9 cellular contexts compared by ENCODE assay signal in genomic region chr22:26590525-26590858, GRCh38. TPM values are rescaled to one million over a fixed set of nuclear protein-coding genes. Genes with fewer than 3 reads are reported as not detected.
A peak's percentile ranks its signal among the peaks of the same experiment; 100 is the strongest.
DNase-seq lines count a peak whose midpoint lies in the region; ATAC-seq and TF ChIP-seq lines count a peak whose summit lies in the region.
"Had no signal": no experiment of that assay in that cellular context is flagged by ENCODE, and none has a peak within 500 bp of the region (broad histone marks: within the 10 kb centered on the region; RNA-seq: fewer than 3 reads in every experiment).

No MANE protein-coding gene starts in this region.

- H2AK5ac ChIP-seq in trophoblast cell (ENCODE audit: low read length), result no peak overlapping the region

- no peak overlapping the region for H3K23ac ChIP-seq in trophoblast cell (ENCODE audit: low read length)

- WGBS in trophoblast cell (ENCODE audit: extremely low coverage, insufficient coverage, insufficient read length), result no CpG with 5 or more reads among the region's 5 CpGs

- H3K4me3 ChIP-seq in GM12875 (ENCODE audit: low read depth, low read length) (peak overlapping the region; percentile 96), fibroblast of mammary gland (ENCODE audit: control insufficient read depth, low read depth, low read length) (peak overlapping the region; percentile 67), trophoblast cell (ENCODE audit: low read depth, low read length) (no peak overlapping the region)

- TF ChIP-seq CTCF in GM12875 (IDR thresholded peaks at IDR 0.05; ENCODE audit: borderline replicate concordance, insufficient read depth, low read depth, low read length), result no peak
- no peak for TF ChIP-seq CTCF in fibroblast of mammary gland (conservative IDR thresholded peaks at IDR 0.05; ENCODE audit: control insufficient read depth, insufficient read depth, low read depth, low read length)

- no peaks in the 10 kb centered on the region for H3K9me3 ChIP-seq in trophoblast cell (ENCODE audit: insufficient read depth, low read depth, low read length)

- no peak overlapping the region for H2BK5ac ChIP-seq in trophoblast cell (ENCODE audit: low read depth, low read length, poor library complexity)

- no peak overlapping the region for H3K18ac ChIP-seq in trophoblast cell (ENCODE audit: low read length)

- ATAC-seq in SK-N-SH treated with all-trans-retinoic acid at 6 μM for 48 hours (peak; percentile 39), HG02763 (IDR thresholded peaks at IDR 0.05; ENCODE audit: unreplicated experiment) (no peak)

- no peaks in the 10 kb centered on the region for H3K27me3 ChIP-seq in trophoblast cell (ENCODE audit: insufficient read depth, low read length)

- DNase-seq in fibroblast of mammary gland (ENCODE audit: low read depth), result peak; percentile 13
- DNase-seq in trophoblast cell, result peak in 1 of 2 donors; percentile 45
- no peak for DNase-seq in HT-29 (ENCODE audit: low spot score)
- DNase-seq in ureter (ENCODE audit: low spot score), result no peak
- DNase-seq in stimulated activated CD4-positive, alpha-beta T cell treated with anti-CD3 and anti-CD28 coated beads, Interleukin-15, amount 100 ng/mL, for 24 hours, result no peak

- H4K91ac ChIP-seq in trophoblast cell (ENCODE audit: low read depth, low read length), result no peak overlapping the region

- H3K14ac ChIP-seq in trophoblast cell (ENCODE audit: low read length), result no peak overlapping the region

- no peak overlapping the region for H3K4ac ChIP-seq in trophoblast cell (ENCODE audit: low read depth, low read length)

- H3K79me2 ChIP-seq in trophoblast cell (ENCODE audit: control insufficient read depth, insufficient read depth, low read length, poor library complexity), result peaks cover 9% of the 10 kb centered on the region

- no peak overlapping the region for H4K12ac ChIP-seq in trophoblast cell (ENCODE audit: low read depth, low read length)

- H3K27ac ChIP-seq in trophoblast cell (ENCODE audit: low read depth, low read length), result no peak overlapping the region

- peak overlapping the region; percentile 59 for H4K8ac ChIP-seq in trophoblast cell (ENCODE audit: low read depth, low read length)

- H3K9ac ChIP-seq in trophoblast cell (ENCODE audit: low read length), result no peak overlapping the region

- peaks cover 0 to 3% of the 10 kb centered on the region in 2 experiments for H3K36me3 ChIP-seq in trophoblast cell (ENCODE audit: control insufficient read depth in 1 of 2, insufficient read depth in 2 of 2, low read length in 2 of 2)

- H2AFZ ChIP-seq in trophoblast cell (ENCODE audit: insufficient read depth, low read length, poor library complexity), result peak overlapping the region; percentile 95

- H3K4me1 ChIP-seq in trophoblast cell (ENCODE audit: control insufficient read depth in 1 of 2, insufficient read depth in 2 of 2, low read length in 2 of 2), result peaks cover 0 to 6% of the 10 kb centered on the region in 2 experiments

- peaks cover 7% of the 10 kb centered on the region for H3K79me1 ChIP-seq in trophoblast cell (ENCODE audit: low read length)

- peak overlapping the region; percentile 61 for H3K4me2 ChIP-seq in trophoblast cell (ENCODE audit: low read length)

- no peak overlapping the region for H2BK120ac ChIP-seq in trophoblast cell (ENCODE audit: insufficient read depth, low read length, poor library complexity)

- no peak overlapping the region for H2BK12ac ChIP-seq in trophoblast cell (ENCODE audit: low read length)

TF ChIP-seq in SK-N-SH treated with all-trans-retinoic acid at 6 μM for 48 hours, 23 proteins besides CTCF, POLR2A, EP300 and RAD21:
- TF ChIP-seq CSDC2 (CRISPR knock-in tag; IDR thresholded peaks at IDR 0.05) (no peak), ARNTL (CRISPR knock-in tag; IDR thresholded peaks at IDR 0.05; ENCODE audit: borderline replicate concordance, low read depth) (no peak), PPARA (CRISPR knock-in tag; IDR thresholded peaks at IDR 0.05; ENCODE audit: borderline replicate concordance) (no peak), TSHZ2 (CRISPR knock-in tag; IDR thresholded peaks at IDR 0.05) (no peak), ZNF8 (CRISPR knock-in tag; IDR thresholded peaks at IDR 0.05) (no peak), ZNF565 (CRISPR knock-in tag; conservative IDR thresholded peaks at IDR 0.05; ENCODE audit: low read depth) (no peak)
- TF ChIP-seq, protein P1, sequence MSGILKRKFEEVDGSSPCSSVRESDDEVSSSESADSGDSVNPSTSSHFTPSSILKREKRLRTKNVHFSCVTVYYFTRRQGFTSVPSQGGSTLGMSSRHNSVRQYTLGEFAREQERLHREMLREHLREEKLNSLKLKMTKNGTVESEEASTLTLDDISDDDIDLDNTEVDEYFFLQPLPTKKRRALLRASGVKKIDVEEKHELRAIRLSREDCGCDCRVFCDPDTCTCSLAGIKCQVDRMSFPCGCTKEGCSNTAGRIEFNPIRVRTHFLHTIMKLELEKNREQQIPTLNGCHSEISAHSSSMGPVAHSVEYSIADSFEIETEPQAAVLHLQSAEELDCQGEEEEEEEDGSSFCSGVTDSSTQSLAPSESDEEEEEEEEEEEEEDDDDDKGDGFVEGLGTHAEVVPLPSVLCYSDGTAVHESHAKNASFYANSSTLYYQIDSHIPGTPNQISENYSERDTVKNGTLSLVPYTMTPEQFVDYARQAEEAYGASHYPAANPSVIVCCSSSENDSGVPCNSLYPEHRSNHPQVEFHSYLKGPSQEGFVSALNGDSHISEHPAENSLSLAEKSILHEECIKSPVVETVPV (CRISPR knock-in tag; IDR thresholded peaks at IDR 0.05), result no peak

RNA-seq across cellular contexts. Expression of gene TPST2, which starts 0.6 kb away (rescaled TPM):
- 19.1 and 19.8 TPM in 2 replicates for polyA plus RNA-seq in trophoblast cell (2013)
- total RNA-seq in HT-29 (2014; rRNA removed; shearing (Covaris generic)), result 13.4 and 24.2 TPM in 2 replicates
- total RNA-seq in ureter, result 49.1 TPM

RNA-seq across cellular contexts. Expression of gene CRYBB1, which starts 27.3 kb away (rescaled TPM):
- polyA plus RNA-seq in trophoblast cell (2013), result not detected in 2 replicates
- not detected in 2 replicates for total RNA-seq in HT-29 (2014; rRNA removed; shearing (Covaris generic))
- total RNA-seq in ureter, result not detected
- total RNA-seq: T-helper 1 cell treated with Interleukin-12 subunit alpha and Interleukin-12 subunit beta and Interleukin-4 antibody, amounts not matched to agents 30 ng/mL and 1 ng/mL, for 36 hours had no signal

RNA-seq across cellular contexts. Expression of gene CRYBA4, which starts 31.3 kb away (rescaled TPM):
- not detected in 2 replicates for polyA plus RNA-seq in trophoblast cell (2013)
- total RNA-seq in HT-29 (2014; rRNA removed; shearing (Covaris generic)), result not detected in 2 replicates
- 1.1 TPM for total RNA-seq in ureter
